In the genomic region with DNA sequence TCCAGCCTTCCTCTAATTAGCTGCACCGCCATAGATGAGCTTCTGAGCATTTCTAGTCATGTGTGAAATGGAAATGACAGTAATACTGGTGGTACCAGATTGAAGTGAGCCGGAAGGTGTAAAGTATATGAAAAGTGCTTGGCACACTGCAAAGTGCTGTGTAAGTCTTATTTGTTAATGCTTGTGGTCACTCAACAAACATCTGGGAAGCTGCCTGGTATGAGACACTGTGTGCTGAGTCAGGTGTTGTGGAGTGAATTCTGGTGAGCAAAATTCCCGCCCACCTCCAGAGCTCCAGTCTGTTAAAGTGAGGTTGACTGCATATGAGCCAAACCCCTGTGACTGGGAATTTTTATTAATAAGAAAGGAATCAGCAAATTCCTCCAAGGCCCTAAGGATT, we compare ENCODE assay signal across 17 cellular contexts. TPM values are rescaled to one million over a fixed set of nuclear protein-coding genes. Genes with fewer than 3 reads are reported as not detected.
A peak's percentile ranks its signal among the peaks of the same experiment; 100 is the strongest.
DNase-seq lines count a peak whose midpoint lies in the region; ATAC-seq and TF ChIP-seq lines count a peak whose summit lies in the region.
"Had no signal": no experiment of that assay in that cellular context is flagged by ENCODE, and none has a peak within 500 bp of the region (broad histone marks: within the 10 kb centered on the region; RNA-seq: fewer than 3 reads in every experiment).

No MANE protein-coding gene starts in this region.

- no peaks in the 10 kb centered on the region for H3F3A ChIP-seq in smooth muscle cell (ENCODE audit: low read depth)

- ATAC-seq in gastroesophageal sphincter (no peak), HG02885 (IDR thresholded peaks at IDR 0.05; ENCODE audit: poor library complexity, unreplicated experiment) (no peak), GM19397 (IDR thresholded peaks at IDR 0.05; ENCODE audit: unreplicated experiment) (no peak), GM18502 (IDR thresholded peaks at IDR 0.05; ENCODE audit: poor library complexity, unreplicated experiment) (no peak), HG03432 (IDR thresholded peaks at IDR 0.05; ENCODE audit: unreplicated experiment) (no peak)
- ATAC-seq: body of pancreas; CD8-positive, alpha-beta T cell had no signal

- H2AFZ ChIP-seq in smooth muscle cell (ENCODE audit: low read depth): no peak overlapping the region

- peaks cover 23% of the 10 kb centered on the region for H3K79me2 ChIP-seq in smooth muscle cell (ENCODE audit: low read depth)

- H3K9me3 ChIP-seq in gastroesophageal sphincter: no peaks in the 10 kb centered on the region
- no peaks in the 10 kb centered on the region for H3K9me3 ChIP-seq in smooth muscle cell (replicated peaks; ENCODE audit: low read depth)
- H3K9me3 ChIP-seq: body of pancreas had no signal

- no peak for TF ChIP-seq POLR2A in gastroesophageal sphincter (IDR thresholded peaks at IDR 0.05)

- no peak overlapping the region for H3K4me3 ChIP-seq in gastroesophageal sphincter
- H3K4me3 ChIP-seq in smooth muscle cell: no peak overlapping the region
- H3K4me3 ChIP-seq: body of pancreas, skin epidermis had no signal

- no peak for TF ChIP-seq EP300 in gastroesophageal sphincter (IDR thresholded peaks at IDR 0.05)

- H3K27me3 ChIP-seq in gastroesophageal sphincter (no peaks in the 10 kb centered on the region), smooth muscle cell (ENCODE audit: low read depth) (no peaks in the 10 kb centered on the region)
- H3K27me3 ChIP-seq: body of pancreas had no signal

- H4K20me1 ChIP-seq in smooth muscle cell (ENCODE audit: low read depth): peaks cover 24% of the 10 kb centered on the region

- H3K27ac ChIP-seq in gastroesophageal sphincter (peak overlapping the region; percentile 55 to 99 (median 82)), smooth muscle cell (ENCODE audit: low read depth) (peak overlapping the region; percentile 29)
- H3K27ac ChIP-seq: body of pancreas had no signal

- peak overlapping the region; percentile 49 for H3K4me2 ChIP-seq in smooth muscle cell

- H3K9ac ChIP-seq in smooth muscle cell (ENCODE audit: low read depth): no peak overlapping the region

- H3K36me3 ChIP-seq in gastroesophageal sphincter: no peaks in the 10 kb centered on the region
- no peaks in the 10 kb centered on the region for H3K36me3 ChIP-seq in smooth muscle cell (ENCODE audit: low read depth)

- WGBS in gastroesophageal sphincter (ENCODE audit: low coverage in 1 of 2), 2 donors: 49 to 71% methylated on average over 1 to 3 of the region's 3 CpGs
- WGBS in smooth muscle cell (ENCODE audit: low lambda C conversion rate): 53% methylated on average over 3 of the region's 3 CpGs

- DNase-seq in HT1080 (ENCODE audit: low read depth) (peak; percentile 47), astrocyte of the hippocampus (ENCODE audit: low read depth, low spot score) (peak; percentile 71), smooth muscle cell (lab: John Stamatoyannopoulos, UW; ENCODE audit: unreplicated experiment) (no peak)
- DNase-seq: activated CD4-positive, alpha-beta T cell treated with anti-CD3 and anti-CD28 coated beads, Interleukin-2, amount 50 U/mL, for 48 hours; CD8-positive, alpha-beta T cell; hippocampal formation; NCI-H1417 treated with DMSO at 0.1 percent for 48 hours; T-helper 9 cell had no signal

- TF ChIP-seq CTCF in gastroesophageal sphincter (IDR thresholded peaks at IDR 0.05) (no peak), smooth muscle cell (IDR thresholded peaks at IDR 0.05; ENCODE audit: borderline replicate concordance, insufficient read depth, poor library complexity, severe bottlenecking) (no peak)

- peaks cover 22 to 99% (median 55%) of the 10 kb centered on the region in 3 donors for H3K4me1 ChIP-seq in gastroesophageal sphincter
- no peaks in the 10 kb centered on the region for H3K4me1 ChIP-seq in smooth muscle cell (ENCODE audit: low read depth)

RNA-seq across cellular contexts. Expression of a gene that starts 12.5 kb away (rescaled TPM):
- 1.6 and 1.7 TPM in 2 replicates for total RNA-seq in HT1080 (2014; rRNA removed; shearing (Covaris generic))
- polyA plus RNA-seq in HT1080 (2015; cell fraction: cytosol; rRNA removed): 1.4 and 1.6 TPM in 2 replicates
- polyA plus RNA-seq in HT1080 (2015; cell fraction: nucleus; rRNA removed): 3.1 and 3.2 TPM in 2 replicates
- total RNA-seq in gastroesophageal sphincter (100 to 1,000 TPM; 200 to 373 (median 270) TPM), smooth muscle cell (26.5 and 29.8 TPM in 2 replicates)
- 23.4 and 29.8 TPM in 2 replicates for polyA plus RNA-seq in smooth muscle cell
- total RNA-seq: activated T-helper 2 cell treated with anti-CD3 and anti-CD28 coated beads, Interferon-gamma antibody, Interleukin-2, Interleukin-4, amounts not matched to agents 10 μg/mL and 5 μg/mL and 100 μg/mL, durations not matched to agents 14 hours and 24 hours and 36 hours; CD8-positive, alpha-beta T cell; NCI-H460 had no signal

Comparison
In these comparisons a context has a peak if more than half of its experiments do, and no peak if none do; other contexts are left out.
1. RNA of a gene that starts 12.5 kb away (total RNA-seq): 200 to 373 TPM in gastroesophageal sphincter and 26.5 to 29.8 TPM in smooth muscle cell; 1.6 to 1.7 TPM in HT1080; every median in the first group is over 10 times any median in the second.